In the genomic region with DNA sequence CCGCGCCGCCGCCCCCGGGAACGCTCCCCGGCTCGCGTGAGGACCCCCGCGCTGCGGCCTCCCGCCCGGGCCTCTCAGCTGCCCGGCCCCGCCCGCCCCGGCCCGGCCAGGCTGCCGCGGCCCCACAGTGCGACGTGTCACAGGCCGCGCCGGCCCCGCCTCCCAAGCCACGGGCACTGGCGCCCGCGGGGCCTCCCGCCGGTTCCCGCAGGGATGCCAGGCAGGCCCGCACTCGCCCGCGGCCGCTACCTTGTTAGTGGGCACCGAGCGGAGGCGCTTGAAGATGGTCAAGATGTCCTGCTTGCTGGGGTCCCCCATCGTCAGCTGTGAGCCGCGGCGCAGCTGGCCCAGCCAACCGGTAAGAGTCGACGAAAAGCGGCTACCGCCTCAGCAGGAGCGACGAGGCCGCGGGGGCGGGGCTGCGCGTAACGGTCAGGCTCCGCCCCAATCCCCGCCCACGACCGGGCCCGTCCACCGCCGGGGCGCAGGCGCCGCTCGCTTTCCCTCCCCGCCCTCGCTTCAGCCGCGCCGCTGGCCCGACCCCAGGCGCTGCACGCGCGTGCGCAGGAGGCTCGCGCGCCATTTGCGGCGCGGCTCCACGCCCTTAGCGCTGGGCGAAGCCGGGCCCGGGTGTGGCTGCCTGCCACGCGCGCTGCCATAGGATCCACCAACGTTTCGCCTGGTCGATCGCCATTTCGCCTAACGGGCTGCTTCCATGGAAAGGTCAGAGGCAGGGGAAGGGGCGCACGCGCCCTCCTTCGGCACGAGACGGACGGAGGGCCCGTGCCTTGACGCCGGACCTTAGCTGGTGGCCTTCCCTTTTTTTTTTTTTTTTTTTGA, we compare ENCODE assay signal across 1 cellular context.
TF ChIP-seq lines count a peak whose summit lies in the region.

A gene with protein sequence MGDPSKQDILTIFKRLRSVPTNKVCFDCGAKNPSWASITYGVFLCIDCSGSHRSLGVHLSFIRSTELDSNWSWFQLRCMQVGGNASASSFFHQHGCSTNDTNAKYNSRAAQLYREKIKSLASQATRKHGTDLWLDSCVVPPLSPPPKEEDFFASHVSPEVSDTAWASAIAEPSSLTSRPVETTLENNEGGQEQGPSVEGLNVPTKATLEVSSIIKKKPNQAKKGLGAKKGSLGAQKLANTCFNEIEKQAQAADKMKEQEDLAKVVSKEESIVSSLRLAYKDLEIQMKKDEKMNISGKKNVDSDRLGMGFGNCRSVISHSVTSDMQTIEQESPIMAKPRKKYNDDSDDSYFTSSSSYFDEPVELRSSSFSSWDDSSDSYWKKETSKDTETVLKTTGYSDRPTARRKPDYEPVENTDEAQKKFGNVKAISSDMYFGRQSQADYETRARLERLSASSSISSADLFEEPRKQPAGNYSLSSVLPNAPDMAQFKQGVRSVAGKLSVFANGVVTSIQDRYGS (minus strand): TSS at position 409 of the 840 bp plus-strand sequence. CDS start 91 bp downstream, at position 318.

TF ChIP-seq in SK-N-SH, 30 proteins besides CTCF, POLR2A, EP300 and RAD21 (continued from another document):
- TF ChIP-seq, protein P1, sequence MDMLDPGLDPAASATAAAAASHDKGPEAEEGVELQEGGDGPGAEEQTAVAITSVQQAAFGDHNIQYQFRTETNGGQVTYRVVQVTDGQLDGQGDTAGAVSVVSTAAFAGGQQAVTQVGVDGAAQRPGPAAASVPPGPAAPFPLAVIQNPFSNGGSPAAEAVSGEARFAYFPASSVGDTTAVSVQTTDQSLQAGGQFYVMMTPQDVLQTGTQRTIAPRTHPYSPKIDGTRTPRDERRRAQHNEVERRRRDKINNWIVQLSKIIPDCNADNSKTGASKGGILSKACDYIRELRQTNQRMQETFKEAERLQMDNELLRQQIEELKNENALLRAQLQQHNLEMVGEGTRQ (IDR thresholded peaks at IDR 0.05; ENCODE audit: borderline replicate concordance, low read depth, low read length) = no peak
TF ChIP-seq in SK-N-SH: peak in this region for 5.
